In the genomic region with DNA sequence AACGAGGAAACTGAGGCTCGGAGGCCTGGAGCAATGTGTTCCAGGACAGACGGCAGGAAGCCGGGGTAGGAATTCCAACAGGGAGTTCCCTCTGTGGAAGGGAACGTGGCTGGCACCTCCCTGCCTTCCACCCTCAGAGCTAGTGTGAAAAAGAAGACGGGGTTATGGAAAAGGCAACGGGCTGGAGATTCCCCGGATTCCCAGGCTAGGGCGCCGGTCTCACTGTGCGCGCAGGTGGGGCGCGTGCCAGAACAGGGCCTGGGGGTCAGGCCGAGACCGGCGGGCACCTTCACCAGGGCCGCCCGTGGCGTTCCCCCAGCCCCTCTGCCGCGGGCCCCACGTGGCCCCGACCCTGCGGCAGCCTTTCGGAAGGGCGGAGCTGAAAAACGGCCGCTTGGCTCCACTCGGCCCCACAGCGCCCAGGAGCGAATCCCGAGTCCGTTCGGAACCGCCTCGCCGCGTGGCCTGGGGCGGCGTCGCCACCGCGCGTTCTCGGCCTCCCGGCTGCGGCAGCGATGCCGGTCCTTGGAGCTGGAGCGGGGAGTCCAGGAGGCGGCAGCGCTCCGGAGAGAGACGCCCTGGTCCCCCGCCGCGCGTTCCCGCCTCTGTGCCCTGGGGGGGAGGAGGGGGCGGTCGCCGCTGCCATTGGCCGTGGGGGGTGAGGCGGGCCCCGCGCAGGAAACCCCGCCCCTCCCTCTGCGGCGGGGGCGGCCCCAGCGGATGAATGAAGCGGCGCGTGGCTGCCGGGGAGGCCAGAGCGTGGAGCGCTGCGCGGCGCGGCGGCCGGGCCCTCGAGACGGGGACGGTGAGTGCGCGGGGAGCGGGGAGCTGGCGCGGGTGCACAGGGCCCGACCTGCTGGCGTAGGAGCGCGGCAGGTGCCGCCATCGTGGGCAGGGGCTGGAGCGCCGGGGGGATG, we compare ENCODE assay signal across 1 cellular context.
TF ChIP-seq lines count a peak whose summit lies in the region.

A gene with protein sequence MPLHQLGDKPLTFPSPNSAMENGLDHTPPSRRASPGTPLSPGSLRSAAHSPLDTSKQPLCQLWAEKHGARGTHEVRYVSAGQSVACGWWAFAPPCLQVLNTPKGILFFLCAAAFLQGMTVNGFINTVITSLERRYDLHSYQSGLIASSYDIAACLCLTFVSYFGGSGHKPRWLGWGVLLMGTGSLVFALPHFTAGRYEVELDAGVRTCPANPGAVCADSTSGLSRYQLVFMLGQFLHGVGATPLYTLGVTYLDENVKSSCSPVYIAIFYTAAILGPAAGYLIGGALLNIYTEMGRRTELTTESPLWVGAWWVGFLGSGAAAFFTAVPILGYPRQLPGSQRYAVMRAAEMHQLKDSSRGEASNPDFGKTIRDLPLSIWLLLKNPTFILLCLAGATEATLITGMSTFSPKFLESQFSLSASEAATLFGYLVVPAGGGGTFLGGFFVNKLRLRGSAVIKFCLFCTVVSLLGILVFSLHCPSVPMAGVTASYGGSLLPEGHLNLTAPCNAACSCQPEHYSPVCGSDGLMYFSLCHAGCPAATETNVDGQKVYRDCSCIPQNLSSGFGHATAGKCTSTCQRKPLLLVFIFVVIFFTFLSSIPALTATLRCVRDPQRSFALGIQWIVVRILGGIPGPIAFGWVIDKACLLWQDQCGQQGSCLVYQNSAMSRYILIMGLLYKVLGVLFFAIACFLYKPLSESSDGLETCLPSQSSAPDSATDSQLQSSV (plus strand): TSS at position 755 of the 917 bp plus-strand sequence. CDS start 13,952 bp downstream, outside the sequence.

TF ChIP-seq in HepG2, 621 proteins besides CTCF, POLR2A, EP300 and RAD21 (continued from another document and continues in another):
- TF ChIP-seq FUBP1 (CRISPR knock-in tag; IDR thresholded peaks at IDR 0.05; ENCODE audit: borderline replicate concordance): peak; percentile 78; the same call in 1 of the 2 replicates
- TF ChIP-seq BORCS8-MEF2B (CRISPR knock-in tag; IDR thresholded peaks at IDR 0.05): peak; percentile 84; the same call in 1 of the 2 replicates
- TF ChIP-seq POLR2AphosphoS5 (IDR thresholded peaks at IDR 0.05; ENCODE audit: low read depth, low read length): peak; percentile 73
- TF ChIP-seq MIXL1 (CRISPR knock-in tag; IDR thresholded peaks at IDR 0.05): 0 out of 2 replicates have a peak, but pooled peaks have one; percentile 11
- no peak for TF ChIP-seq ZNF432 (CRISPR knock-in tag; IDR thresholded peaks at IDR 0.05; ENCODE audit: borderline replicate concordance)
- TF ChIP-seq GZF1 (CRISPR knock-in tag; IDR thresholded peaks at IDR 0.05): 0 out of 2 replicates have a peak, but pooled peaks have one; percentile 39
- peak; percentile 34; the same call in 1 of the 2 replicates for TF ChIP-seq ZNF567 (CRISPR knock-in tag; IDR thresholded peaks at IDR 0.05; ENCODE audit: borderline replicate concordance)
- no peak for TF ChIP-seq RERE (CRISPR knock-in tag; IDR thresholded peaks at IDR 0.05; ENCODE audit: low read depth)
- TF ChIP-seq ZNF335 (CRISPR knock-in tag; IDR thresholded peaks at IDR 0.05): no peak
- no peak for TF ChIP-seq ZNF207 (IDR thresholded peaks at IDR 0.05; ENCODE audit: borderline replicate concordance)
- no peak for TF ChIP-seq FOXP1 (IDR thresholded peaks at IDR 0.05)
- no peak for TF ChIP-seq FOXP1 (CRISPR knock-in tag; IDR thresholded peaks at IDR 0.05)
- TF ChIP-seq ZBTB20 (CRISPR knock-in tag; IDR thresholded peaks at IDR 0.05; ENCODE audit: borderline replicate concordance, low read depth): no peak; the same call in 1 of the 2 replicates
- TF ChIP-seq TRIM22 (IDR thresholded peaks at IDR 0.05): no peak
- no peak for TF ChIP-seq NR3C1 (CRISPR knock-in tag; IDR thresholded peaks at IDR 0.05)
- TF ChIP-seq MEIS1 (CRISPR knock-in tag; IDR thresholded peaks at IDR 0.05; ENCODE audit: borderline replicate concordance): no peak; the same call in 1 of the 2 replicates
- TF ChIP-seq, protein P1, sequence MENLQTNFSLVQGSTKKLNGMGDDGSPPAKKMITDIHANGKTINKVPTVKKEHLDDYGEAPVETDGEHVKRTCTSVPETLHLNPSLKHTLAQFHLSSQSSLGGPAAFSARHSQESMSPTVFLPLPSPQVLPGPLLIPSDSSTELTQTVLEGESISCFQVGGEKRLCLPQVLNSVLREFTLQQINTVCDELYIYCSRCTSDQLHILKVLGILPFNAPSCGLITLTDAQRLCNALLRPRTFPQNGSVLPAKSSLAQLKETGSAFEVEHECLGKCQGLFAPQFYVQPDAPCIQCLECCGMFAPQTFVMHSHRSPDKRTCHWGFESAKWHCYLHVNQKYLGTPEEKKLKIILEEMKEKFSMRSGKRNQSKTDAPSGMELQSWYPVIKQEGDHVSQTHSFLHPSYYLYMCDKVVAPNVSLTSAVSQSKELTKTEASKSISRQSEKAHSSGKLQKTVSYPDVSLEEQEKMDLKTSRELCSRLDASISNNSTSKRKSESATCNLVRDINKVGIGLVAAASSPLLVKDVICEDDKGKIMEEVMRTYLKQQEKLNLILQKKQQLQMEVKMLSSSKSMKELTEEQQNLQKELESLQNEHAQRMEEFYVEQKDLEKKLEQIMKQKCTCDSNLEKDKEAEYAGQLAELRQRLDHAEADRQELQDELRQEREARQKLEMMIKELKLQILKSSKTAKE (CRISPR knock-in tag; IDR thresholded peaks at IDR 0.05; ENCODE audit: borderline replicate concordance): 0 out of 2 replicates have a peak, but pooled peaks have one; percentile 53
- TF ChIP-seq NFATC3 (CRISPR knock-in tag; IDR thresholded peaks at IDR 0.05): no peak; the same call in 1 of the 2 replicates
- no peak for TF ChIP-seq ZNF570 (CRISPR knock-in tag; IDR thresholded peaks at IDR 0.05; ENCODE audit: borderline replicate concordance)
- TF ChIP-seq, protein P2, sequence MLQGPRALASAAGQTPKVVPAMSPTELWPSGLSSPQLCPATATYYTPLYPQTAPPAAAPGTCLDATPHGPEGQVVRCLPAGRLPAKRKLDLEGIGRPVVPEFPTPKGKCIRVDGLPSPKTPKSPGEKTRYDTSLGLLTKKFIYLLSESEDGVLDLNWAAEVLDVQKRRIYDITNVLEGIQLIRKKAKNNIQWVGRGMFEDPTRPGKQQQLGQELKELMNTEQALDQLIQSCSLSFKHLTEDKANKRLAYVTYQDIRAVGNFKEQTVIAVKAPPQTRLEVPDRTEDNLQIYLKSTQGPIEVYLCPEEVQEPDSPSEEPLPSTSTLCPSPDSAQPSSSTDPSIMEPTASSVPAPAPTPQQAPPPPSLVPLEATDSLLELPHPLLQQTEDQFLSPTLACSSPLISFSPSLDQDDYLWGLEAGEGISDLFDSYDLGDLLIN (CRISPR knock-in tag; IDR thresholded peaks at IDR 0.05; ENCODE audit: borderline replicate concordance): 0 out of 2 replicates have a peak, but pooled peaks have one; percentile 18
- TF ChIP-seq, protein P3, sequence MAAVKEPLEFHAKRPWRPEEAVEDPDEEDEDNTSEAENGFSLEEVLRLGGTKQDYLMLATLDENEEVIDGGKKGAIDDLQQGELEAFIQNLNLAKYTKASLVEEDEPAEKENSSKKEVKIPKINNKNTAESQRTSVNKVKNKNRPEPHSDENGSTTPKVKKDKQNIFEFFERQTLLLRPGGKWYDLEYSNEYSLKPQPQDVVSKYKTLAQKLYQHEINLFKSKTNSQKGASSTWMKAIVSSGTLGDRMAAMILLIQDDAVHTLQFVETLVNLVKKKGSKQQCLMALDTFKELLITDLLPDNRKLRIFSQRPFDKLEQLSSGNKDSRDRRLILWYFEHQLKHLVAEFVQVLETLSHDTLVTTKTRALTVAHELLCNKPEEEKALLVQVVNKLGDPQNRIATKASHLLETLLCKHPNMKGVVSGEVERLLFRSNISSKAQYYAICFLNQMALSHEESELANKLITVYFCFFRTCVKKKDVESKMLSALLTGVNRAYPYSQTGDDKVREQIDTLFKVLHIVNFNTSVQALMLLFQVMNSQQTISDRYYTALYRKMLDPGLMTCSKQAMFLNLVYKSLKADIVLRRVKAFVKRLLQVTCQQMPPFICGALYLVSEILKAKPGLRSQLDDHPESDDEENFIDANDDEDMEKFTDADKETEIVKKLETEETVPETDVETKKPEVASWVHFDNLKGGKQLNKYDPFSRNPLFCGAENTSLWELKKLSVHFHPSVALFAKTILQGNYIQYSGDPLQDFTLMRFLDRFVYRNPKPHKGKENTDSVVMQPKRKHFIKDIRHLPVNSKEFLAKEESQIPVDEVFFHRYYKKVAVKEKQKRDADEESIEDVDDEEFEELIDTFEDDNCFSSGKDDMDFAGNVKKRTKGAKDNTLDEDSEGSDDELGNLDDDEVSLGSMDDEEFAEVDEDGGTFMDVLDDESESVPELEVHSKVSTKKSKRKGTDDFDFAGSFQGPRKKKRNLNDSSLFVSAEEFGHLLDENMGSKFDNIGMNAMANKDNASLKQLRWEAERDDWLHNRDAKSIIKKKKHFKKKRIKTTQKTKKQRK (IDR thresholded peaks at IDR 0.05; ENCODE audit: low read length): no peak
- TF ChIP-seq ZNF234 (CRISPR knock-in tag; conservative IDR thresholded peaks at IDR 0.05): no peak
- TF ChIP-seq ZNF543 (CRISPR knock-in tag; IDR thresholded peaks at IDR 0.05): peak; percentile 92
- TF ChIP-seq SNRNP70 (IDR thresholded peaks at IDR 0.05; ENCODE audit: low read depth, low read length): no peak
